8 cellular contexts compared by ENCODE assay signal in genomic region chr4:56909083-56909981, GRCh38. TPM values are rescaled to one million over a fixed set of nuclear protein-coding genes. Genes with fewer than 3 reads are reported as not detected.
DNase-seq lines count a peak whose midpoint lies in the region; ATAC-seq and TF ChIP-seq lines count a peak whose summit lies in the region.

No MANE protein-coding gene starts in this region.

- H3K9me3 ChIP-seq in SJCRH30 (replicated peaks) = no peaks in the 10 kb centered on the region

- no peak for TF ChIP-seq CTCF in astrocyte of the spinal cord (IDR thresholded peaks at IDR 0.05; ENCODE audit: low read depth, low read length)

- no peaks in the 10 kb centered on the region for H3K27me3 ChIP-seq in SJCRH30

- H3K36me3 ChIP-seq in SJCRH30 = peaks cover 12% of the 10 kb centered on the region

- H3K27ac ChIP-seq in SJCRH30 = peak overlapping the region; percentile 82

- DNase-seq in COLO829 (ENCODE audit: low spot score) (peak; percentile 78), SJCRH30 (peak; percentile 61 to 77), astrocyte of the spinal cord (ENCODE audit: low read depth, low spot score) (peak; percentile 56), hepatic stellate cell (ENCODE audit: low spot score) (peak; percentile 69), renal cortical epithelial cell (ENCODE audit: low read depth) (peak; percentile 38), NCI-H446 treated with DMSO at 0.1 percent for 48 hours (lab: John Stamatoyannopoulos, UW) (no peak)

- in situ Hi-C loops in astrocyte of the spinal cord (cut with HindIII; ENCODE audit: low sequenced_read_pairs) = no loop called here

- peak; percentile 30 for ATAC-seq in GM19328 (IDR thresholded peaks at IDR 0.05; ENCODE audit: unreplicated experiment)
- peak; percentile 28 for ATAC-seq in HG03432 (IDR thresholded peaks at IDR 0.05; ENCODE audit: unreplicated experiment)

- H3K4me1 ChIP-seq in SJCRH30 = no peaks in the 10 kb centered on the region; the same call in 1 of the 2 replicates

- H3K4me3 ChIP-seq in SJCRH30 (peak overlapping the region; percentile 94), astrocyte of the spinal cord (ENCODE audit: low read depth, low read length) (peak overlapping the region; percentile 91)

RNA-seq across cellular contexts. Expression of gene REST, which starts 1.6 kb away (rescaled TPM):
- total RNA-seq in SJCRH30 (2014; rRNA removed; shearing (Covaris generic)) = 49.7 and 55.4 TPM in 2 replicates
- total RNA-seq in renal cortical epithelial cell = 32.5 and 71.8 TPM in 2 replicates
